Comparison of ENCODE assay signal across 8 cellular contexts in genomic region chr2:112056626-112056987, GRCh38. TPM values are rescaled to one million over a fixed set of nuclear protein-coding genes. Genes with fewer than 3 reads are reported as not detected.
DNase-seq lines count a peak whose midpoint lies in the region; ATAC-seq and TF ChIP-seq lines count a peak whose summit lies in the region.

No MANE protein-coding gene starts in this region.

- H3K4me3 ChIP-seq in AG09309 (ENCODE audit: control insufficient read depth, low read depth, low read length), result peak overlapping the region; percentile 95
- H3K4me3 ChIP-seq in Karpas-422 (ENCODE audit: low read length), result peak overlapping the region; percentile 100

- peaks cover 54% of the 10 kb centered on the region for H3K79me2 ChIP-seq in Karpas-422 (ENCODE audit: low read length)

- H4K20me1 ChIP-seq in Karpas-422 (ENCODE audit: insufficient read depth, low read depth, low read length), result no peaks in the 10 kb centered on the region

- H3K4me1 ChIP-seq in Karpas-422 (ENCODE audit: low read length), result peaks cover 45% of the 10 kb centered on the region

- no peaks in the 10 kb centered on the region for H3K9me2 ChIP-seq in Karpas-422 (replicated peaks; ENCODE audit: insufficient read depth, low read length)

- H3K36me3 Mint-ChIP-seq in natural killer cell, result no peaks in the 10 kb centered on the region

- H3K27me3 Mint-ChIP-seq in natural killer cell (ENCODE audit: low read depth in 2 of 2), result no peaks in the 10 kb centered on the region

- peak overlapping the region; percentile 96 for H3K9ac ChIP-seq in Karpas-422 (ENCODE audit: low read length)

- peak overlapping the region; percentile 75 for H3K27ac ChIP-seq in Karpas-422 (ENCODE audit: low read length)
- peak overlapping the region; percentile 41 for H3K27ac ChIP-seq in cingulate gyrus (ENCODE audit: low read depth, low read length)

- no peak for DNase-seq in AG09309 (ENCODE audit: low read depth)
- DNase-seq in Karpas-422, result no peak
- DNase-seq in natural killer cell, result no peak
- no peak for DNase-seq in globus pallidus (ENCODE audit: low spot score)

- no peaks in the 10 kb centered on the region for H3K27me3 ChIP-seq in Karpas-422 (ENCODE audit: low read length)

- TF ChIP-seq CTCF in AG09309 (IDR thresholded peaks at IDR 0.05; ENCODE audit: control insufficient read depth, insufficient read depth, low read depth, low read length, missing control alignments), result no peak
- TF ChIP-seq CTCF in natural killer cell (IDR thresholded peaks at IDR 0.05), result no peak

- peaks cover 47% of the 10 kb centered on the region in 2 donors for H3K4me1 Mint-ChIP-seq in natural killer cell

- peak overlapping the region; percentile 97 for H3K4me3 Mint-ChIP-seq in natural killer cell

- H3K9me3 ChIP-seq in Karpas-422 (ENCODE audit: low read length), result no peaks in the 10 kb centered on the region

- ATAC-seq in natural killer cell, result no peak
- no peak for ATAC-seq in GM18858 (IDR thresholded peaks at IDR 0.05; ENCODE audit: unreplicated experiment)
- no peak for ATAC-seq in GM19395 (IDR thresholded peaks at IDR 0.05; ENCODE audit: unreplicated experiment)
- ATAC-seq in HG02840 (IDR thresholded peaks at IDR 0.05; ENCODE audit: low FRiP score, unreplicated experiment), result no peak

- H3K27ac Mint-ChIP-seq in natural killer cell, result peak overlapping the region; percentile 92

- peak overlapping the region; percentile 81 for H3K4me2 ChIP-seq in Karpas-422 (ENCODE audit: low read depth, low read length, poor library complexity, severe bottlenecking)

- H3K36me3 ChIP-seq in Karpas-422 (ENCODE audit: insufficient read depth, low read length), result peaks cover 13% of the 10 kb centered on the region

- H3K9me3 Mint-ChIP-seq in natural killer cell, result no peaks in the 10 kb centered on the region

- peak overlapping the region; percentile 85; the same call in 1 of the 2 replicates for H2AFZ ChIP-seq in Karpas-422 (ENCODE audit: low read length)

- intact Hi-C loops in natural killer cell (cut with micrococcal nuclease), result no loop called here

RNA-seq across cellular contexts. Expression of gene TMEM87B, which starts 1.5 kb away (rescaled TPM):
- total RNA-seq in Karpas-422 (2014; rRNA removed; shearing (Covaris generic); ENCODE audit: low replicate concordance), result 12.8 and 25.5 TPM in 2 replicates
- total RNA-seq in natural killer cell, result 10 to 100 TPM in 2 of 3 donors, 1 to 10 TPM in 1; 9.6 to 15.7 (median 13.6) TPM
